Comparison of ENCODE assay signal across 8 cellular contexts in the genomic region with DNA sequence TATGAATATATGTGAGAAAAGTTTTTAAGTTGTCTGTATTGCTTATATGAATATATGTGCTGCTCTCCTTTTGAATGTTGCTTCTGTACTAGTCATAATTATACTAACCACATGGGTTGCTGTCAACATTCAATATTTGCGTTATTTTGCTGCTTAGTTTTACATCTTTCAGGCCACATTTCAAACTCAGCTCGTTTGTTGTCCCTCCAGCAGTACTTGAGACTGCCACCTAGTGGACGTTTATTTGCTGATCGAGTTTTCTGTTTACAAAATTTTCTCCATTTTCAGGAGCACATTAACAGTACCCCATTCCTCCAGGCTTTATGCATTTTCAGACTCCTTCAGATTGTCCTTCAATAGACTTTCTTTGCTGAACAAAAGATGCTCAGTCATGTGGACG.
DNase-seq lines count a peak whose midpoint lies in the region; ATAC-seq and TF ChIP-seq lines count a peak whose summit lies in the region.

No MANE protein-coding gene starts in this region.

- intact Hi-C loops in adrenal gland (cut with DNase I): loop anchor here in 1 of 2 donors (5.0 kb wide), 1 partner anchor 83 kb away; no protein-coding TSS in a partner anchor

- H3K9me3 ChIP-seq in adrenal gland (replicated peaks in 1 of 3) (no peaks in the 10 kb centered on the region), thoracic aorta (no peaks in the 10 kb centered on the region)

- H3K36me3 ChIP-seq in adrenal gland (replicated peaks in 1 of 2) (no peaks in the 10 kb centered on the region), thoracic aorta (no peaks in the 10 kb centered on the region)

- H3K27ac ChIP-seq in adrenal gland (no peak overlapping the region), thoracic aorta (no peak overlapping the region)

- H3K4me1 ChIP-seq in adrenal gland (replicated peaks in 1 of 2) (no peaks in the 10 kb centered on the region), thoracic aorta (ENCODE audit: control insufficient read depth in 1 of 2, low read depth in 2 of 2) (no peaks in the 10 kb centered on the region)

- TF ChIP-seq CTCF in adrenal gland (IDR thresholded peaks at IDR 0.05) (peak; percentile 42 to 86 (median 56)), thoracic aorta (IDR thresholded peaks at IDR 0.05) (peak; percentile 62)

- peak; percentile 29 for DNase-seq in ACHN
- DNase-seq in DMS 273 treated with DMSO at 0.1 percent for 48 hours (lab: John Stamatoyannopoulos, UW): peak; percentile 13
- DNase-seq in M059J (ENCODE audit: low read depth): peak; percentile 21
- DNase-seq in adrenal gland: peak in 5 of 7 donors; percentile 10 to 37 (median 34)
- DNase-seq in inferior parietal cortex (ENCODE audit: extremely low spot score): peak; percentile 53
- DNase-seq in thoracic aorta (ENCODE audit: low spot score): no peak

- H3K27me3 ChIP-seq in adrenal gland (peaks cover 8% of the 10 kb centered on the region), thoracic aorta (replicated peaks; ENCODE audit: insufficient read depth) (no peaks in the 10 kb centered on the region)

- no peak overlapping the region for H3K4me3 ChIP-seq in adrenal gland
- H3K4me3 ChIP-seq in thoracic aorta: no peak overlapping the region

- in situ Hi-C loops in ACHN (cut with HindIII; ENCODE audit: low pct_ligation_motif_present, low pct_unique_long_range_greater_than_20kb, low sequenced_read_pairs): no loop called here

- ATAC-seq in thoracic aorta (ENCODE audit: insufficient number of reproducible peaks, low FRiP score, low read depth) (no peak), HG03342 (IDR thresholded peaks at IDR 0.05; ENCODE audit: unreplicated experiment) (no peak), HG03025 (IDR thresholded peaks at IDR 0.05; ENCODE audit: low FRiP score, unreplicated experiment) (no peak)

- TF ChIP-seq POLR2A in adrenal gland (IDR thresholded peaks at IDR 0.05): no peak

- WGBS in adrenal gland, 4 donors: 4 to 7% (median 6%) methylated on average over 5 of the region's 5 CpGs
